In the genomic region with DNA sequence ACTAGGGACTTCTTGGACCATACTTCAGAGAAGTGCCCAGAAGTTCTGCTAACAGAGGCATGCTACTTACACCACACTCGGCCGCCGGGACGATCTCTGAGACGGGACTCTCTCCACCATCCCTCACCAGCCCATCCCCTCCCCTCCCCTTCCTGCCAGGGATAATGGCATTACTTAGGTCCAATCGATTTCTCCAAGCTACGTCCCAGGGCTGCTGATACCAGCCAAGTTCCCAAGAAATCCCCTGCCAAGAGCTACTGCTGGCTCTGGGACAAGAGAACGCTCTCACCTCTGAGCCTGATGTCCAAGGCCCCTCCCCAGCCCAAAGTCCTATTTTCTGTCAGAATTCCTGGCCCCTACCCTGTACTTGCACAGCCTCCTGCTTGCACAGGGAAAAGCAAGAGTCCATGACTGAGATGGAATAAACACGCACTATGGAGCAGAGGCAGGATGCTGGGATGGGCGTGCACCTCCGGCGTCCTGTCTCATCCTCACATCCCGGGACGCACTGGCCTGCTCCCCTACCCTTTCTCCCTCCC, we compare ENCODE assay signal across 19 cellular contexts. TPM values are rescaled to one million over a fixed set of nuclear protein-coding genes. Genes with fewer than 3 reads are reported as not detected.
DNase-seq lines count a peak whose midpoint lies in the region; ATAC-seq, FAIRE-seq and TF ChIP-seq lines count a peak whose summit lies in the region.
"Had no signal": no experiment of that assay in that cellular context is flagged by ENCODE, and none has a peak within 500 bp of the region (broad histone marks: within the 10 kb centered on the region; RNA-seq: fewer than 3 reads in every experiment).

No MANE protein-coding gene starts in this region.

- H3K9me1 ChIP-seq in K562 (ENCODE audit: control insufficient read depth, insufficient read depth, low read length): no peaks in the 10 kb centered on the region

- H3K9me3 ChIP-seq in K562 (replicated peaks; ENCODE audit: control insufficient read depth, insufficient read depth, low read depth, low read length) (no peaks in the 10 kb centered on the region), HepG2 (ENCODE audit: low read length) (no peaks in the 10 kb centered on the region)
- H3K9me3 ChIP-seq: BLaER1 treated with 17β-estradiol and CSF1 and Interleukin-3, amounts not matched to agents 10 nM and 100 nM had no signal

- no peak for FAIRE-seq in K562 (lab: Jason Lieb, UNC)
- FAIRE-seq in HepG2 (lab: Jason Lieb, UNC): peak; percentile 90
- FAIRE-seq: GM12892 had no signal

- H3K27me3 Mint-ChIP-seq in activated naive CD4-positive, alpha-beta T cell treated with anti-CD3 and anti-CD28 coated beads, Interleukin-2, amount 10 ng/mL, durations not matched to agents 7 days and 5 days: peaks cover 3% of the 10 kb centered on the region
- H3K27me3 Mint-ChIP-seq in activated CD8-positive, alpha-beta T cell treated with anti-CD3 and anti-CD28 coated beads, Interleukin-2, amount 10 ng/mL, durations not matched to agents 7 days and 5 days (ENCODE audit: low read depth): no peaks in the 10 kb centered on the region
- peaks cover 8% of the 10 kb centered on the region for H3K27me3 Mint-ChIP-seq in glutamatergic neuron (ENCODE audit: unreplicated experiment)

- intact Hi-C loops in K562 (cut with micrococcal nuclease): no loop called here
- intact Hi-C loops in HepG2 (cut with micrococcal nuclease; ENCODE audit: unreplicated experiment): loop anchor here (1.0 kb wide), 1 partner anchor 40 kb away; no protein-coding TSS in a partner anchor

- POLR2A ChIA-PET in K562 (lab: Yijun Ruan, JAX) (interaction anchor here (0.6 kb wide), 2 partner anchors 138 to 578 kb away, joined by 3 read pairs; no protein-coding TSS in a partner anchor), HepG2 (lab: Yijun Ruan, JAX) (interaction anchor here (1.0 to 1.5 kb wide), 2 partner anchors 36 to 43 kb away, joined by 3 to 6 read pairs; a partner anchor contains a TSS)
- POLR2A ChIA-PET in activated CD8-positive, alpha-beta T cell treated with anti-CD3 and anti-CD28 coated beads, Interleukin-2, amount 10 ng/mL, durations not matched to agents 7 days and 5 days (lab: Charles Lee): no interaction called here

- in situ Hi-C loops in K562 (cut with MboI) (no loop called here), HepG2 (cut with HindIII; ENCODE audit: extremely low pct_ligation_motif_present, low pct_unique_long_range_greater_than_20kb) (no loop called here)

- H3K27ac ChIP-seq in K562 (ENCODE audit: extremely low read depth, low read depth, low read length) (no peak overlapping the region), HepG2 (ENCODE audit: extremely low read length, insufficient read depth, low read length) (peak overlapping the region; percentile 45)
- H3K27ac ChIP-seq: BLaER1 treated with 17β-estradiol and CSF1 and Interleukin-3, amounts not matched to agents 10 nM and 100 nM; PC-9 had no signal

- H3K4me3 ChIP-seq in K562: no peak overlapping the region
- H3K4me3 ChIP-seq in HepG2 (replicated peaks in 1 of 3; ENCODE audit: insufficient read depth in 1 of 3, low read depth in 2 of 3, low read length in 3 of 3): no peak overlapping the region
- H3K4me3 ChIP-seq: BLaER1 treated with 17β-estradiol and CSF1 and Interleukin-3, amounts not matched to agents 10 nM and 100 nM; GM23338; PC-9 had no signal

- 90% methylated on average over 14 of the region's 14 CpGs for WGBS in K562 (ENCODE audit: insufficient coverage, low coverage, missing lambda C conversion rate)
- WGBS in HepG2 (ENCODE audit: low lambda C conversion rate): 20% methylated on average over 8 of the region's 14 CpGs

- no peak for DNase-seq in activated naive CD4-positive, alpha-beta T cell treated with anti-CD3 and anti-CD28 coated beads, Interleukin-2, amount 50 U/mL, for 72 hours (ENCODE audit: low spot score in 2 of 2)
- no peak for DNase-seq in activated naive CD4-positive, alpha-beta T cell treated with anti-CD3 and anti-CD28 coated beads, Interleukin-2, amount 10 ng/mL, durations not matched to agents 7 days and 5 days
- no peak for DNase-seq in K562 (ENCODE audit: extremely low read depth in 1 of 4, low spot score in 3 of 4)
- DNase-seq in HepG2 (ENCODE audit: low spot score): peak; percentile 80
- DNase-seq in stimulated activated effector memory CD8-positive, alpha-beta T cell treated with anti-CD3 and anti-CD28 coated beads, Interleukin-12 subunit alpha, Interleukin-12 subunit beta, amount 100 ng/mL, for 72 hours (ENCODE audit: low spot score in 2 of 2): no peak
- no peak for DNase-seq in activated CD8-positive, alpha-beta T cell treated with anti-CD3 and anti-CD28 coated beads, Interleukin-2, amount 10 ng/mL, durations not matched to agents 7 days and 5 days
- DNase-seq in hypothalamus (lab: John Stamatoyannopoulos, UW): no peak
- DNase-seq in glutamatergic neuron: no peak
- DNase-seq: DMS 273 treated with DMSO at 0.1 percent for 48 hours, KG1, NCI-H146, NCI-H2081, NCI-H2227 treated with DMSO at 0.1 percent for 48 hours, NCI-H524, PC-9 had no signal

- TF ChIP-seq CTCF in K562 (IDR thresholded peaks at IDR 0.05 in 2 of 3, conservative IDR thresholded peaks at IDR 0.05 in 1 of 3; ENCODE audit: insufficient read depth in 2 of 3, low read depth in 1 of 3, low read length in 3 of 3) (no peak), HepG2 (CRISPR knock-in tag; IDR thresholded peaks at IDR 0.05) (no peak), glutamatergic neuron (IDR thresholded peaks at IDR 0.05; ENCODE audit: partially characterized antibody, unreplicated experiment) (no peak)

- H3K9me3 Mint-ChIP-seq in activated naive CD4-positive, alpha-beta T cell treated with anti-CD3 and anti-CD28 coated beads, Interleukin-2, amount 50 U/mL, for 72 hours: no peaks in the 10 kb centered on the region
- H3K9me3 Mint-ChIP-seq in activated naive CD4-positive, alpha-beta T cell treated with anti-CD3 and anti-CD28 coated beads, Interleukin-2, amount 10 ng/mL, durations not matched to agents 7 days and 5 days: no peaks in the 10 kb centered on the region
- no peaks in the 10 kb centered on the region for H3K9me3 Mint-ChIP-seq in stimulated activated effector memory CD8-positive, alpha-beta T cell treated with anti-CD3 and anti-CD28 coated beads, Interleukin-12 subunit alpha, Interleukin-12 subunit beta, amount 100 ng/mL, for 72 hours
- H3K9me3 Mint-ChIP-seq in activated CD8-positive, alpha-beta T cell treated with anti-CD3 and anti-CD28 coated beads, Interleukin-2, amount 10 ng/mL, durations not matched to agents 7 days and 5 days (ENCODE audit: insufficient read depth): no peaks in the 10 kb centered on the region
- H3K9me3 Mint-ChIP-seq in glutamatergic neuron (ENCODE audit: unreplicated experiment): peaks cover 13% of the 10 kb centered on the region
- H3K9me3 Mint-ChIP-seq: GM23338 had no signal

- no peaks in the 10 kb centered on the region for H3K4me1 Mint-ChIP-seq in activated naive CD4-positive, alpha-beta T cell treated with anti-CD3 and anti-CD28 coated beads, Interleukin-2, amount 10 ng/mL, durations not matched to agents 7 days and 5 days
- peaks cover 9% of the 10 kb centered on the region for H3K4me1 Mint-ChIP-seq in stimulated activated effector memory CD8-positive, alpha-beta T cell treated with anti-CD3 and anti-CD28 coated beads, Interleukin-12 subunit alpha, Interleukin-12 subunit beta, amount 100 ng/mL, for 72 hours
- peaks cover 7% of the 10 kb centered on the region for H3K4me1 Mint-ChIP-seq in activated CD8-positive, alpha-beta T cell treated with anti-CD3 and anti-CD28 coated beads, Interleukin-2, amount 10 ng/mL, durations not matched to agents 7 days and 5 days (ENCODE audit: low read depth)
- H3K4me1 Mint-ChIP-seq in glutamatergic neuron (ENCODE audit: low read depth, unreplicated experiment): peaks cover 5% of the 10 kb centered on the region

- H3K9ac ChIP-seq in K562 (ENCODE audit: insufficient read depth in 1 of 2, low read depth in 2 of 2, low read length in 2 of 2) (peak overlapping the region in 1 of 2 experiments; percentile 78; a peak in 2 of 4 replicates), HepG2 (ENCODE audit: insufficient read depth, low read depth, low read length) (peak overlapping the region; percentile 0; the same call in 1 of the 2 replicates)

- H2AFZ ChIP-seq in K562 (ENCODE audit: low read depth, low read length) (no peak overlapping the region), HepG2 (ENCODE audit: low read length) (no peak overlapping the region)
- H2AFZ ChIP-seq: GM23338, PC-9 had no signal

- H3K79me2 ChIP-seq in K562 (ENCODE audit: control insufficient read depth, insufficient read depth, low read length): no peaks in the 10 kb centered on the region
- no peaks in the 10 kb centered on the region for H3K79me2 ChIP-seq in HepG2 (ENCODE audit: insufficient read depth, low read length)

- no peak for ATAC-seq in activated naive CD4-positive, alpha-beta T cell treated with anti-CD3 and anti-CD28 coated beads, Interleukin-2, amount 50 U/mL, for 72 hours
- ATAC-seq in K562 (no peak), HepG2 (peak; percentile 94)
- no peak for ATAC-seq in stimulated activated effector memory CD8-positive, alpha-beta T cell treated with anti-CD3 and anti-CD28 coated beads, Interleukin-12 subunit alpha, Interleukin-12 subunit beta, amount 100 ng/mL, for 72 hours
- no peak for ATAC-seq in activated CD8-positive, alpha-beta T cell treated with anti-CD3 and anti-CD28 coated beads, Interleukin-2, amount 10 ng/mL, durations not matched to agents 7 days and 5 days
- ATAC-seq: GM23338 had no signal

- H3K36me3 ChIP-seq in K562 (ENCODE audit: control insufficient read depth, insufficient read depth, low read length) (no peaks in the 10 kb centered on the region), HepG2 (replicated peaks in 1 of 2; ENCODE audit: control insufficient read depth in 1 of 2, insufficient read depth in 2 of 2, low read length in 2 of 2) (peaks cover 16 to 35% of the 10 kb centered on the region in 2 experiments; a peak in 4 of 5 replicates)
- H3K36me3 ChIP-seq: BLaER1 treated with 17β-estradiol and CSF1 and Interleukin-3, amounts not matched to agents 10 nM and 100 nM had no signal

- no peak overlapping the region for H3K4me3 Mint-ChIP-seq in activated naive CD4-positive, alpha-beta T cell treated with anti-CD3 and anti-CD28 coated beads, Interleukin-2, amount 10 ng/mL, durations not matched to agents 7 days and 5 days
- H3K4me3 Mint-ChIP-seq in stimulated activated effector memory CD8-positive, alpha-beta T cell treated with anti-CD3 and anti-CD28 coated beads, Interleukin-12 subunit alpha, Interleukin-12 subunit beta, amount 100 ng/mL, for 72 hours: no peak overlapping the region
- no peak overlapping the region for H3K4me3 Mint-ChIP-seq in activated CD8-positive, alpha-beta T cell treated with anti-CD3 and anti-CD28 coated beads, Interleukin-2, amount 10 ng/mL, durations not matched to agents 7 days and 5 days
- no peak overlapping the region for H3K4me3 Mint-ChIP-seq in glutamatergic neuron (ENCODE audit: unreplicated experiment)
- H3K4me3 Mint-ChIP-seq: GM23338 had no signal

- H3K4me1 ChIP-seq in K562 (replicated peaks in 1 of 2; ENCODE audit: control insufficient read depth in 2 of 2, insufficient read depth in 2 of 2, low read length in 2 of 2) (peaks cover 39 to 45% of the 10 kb centered on the region in 2 experiments), HepG2 (ENCODE audit: insufficient read depth, low read length) (peaks cover 37% of the 10 kb centered on the region)

- CTCF ChIA-PET in activated naive CD4-positive, alpha-beta T cell treated with anti-CD3 and anti-CD28 coated beads, Interleukin-2, amount 10 ng/mL, durations not matched to agents 7 days and 5 days (lab: Charles Lee): no interaction called here
- CTCF ChIA-PET in K562 (lab: Yijun Ruan, JAX; ENCODE audit: low intra/inter-chr PET ratio) (no interaction called here), HepG2 (lab: Yijun Ruan, JAX; ENCODE audit: low intra/inter-chr PET ratio, low total read pairs) (no interaction called here)
- CTCF ChIA-PET in activated CD8-positive, alpha-beta T cell treated with anti-CD3 and anti-CD28 coated beads, Interleukin-2, amount 10 ng/mL, durations not matched to agents 7 days and 5 days (lab: Charles Lee): no interaction called here

- H3K4me2 ChIP-seq in K562 (ENCODE audit: insufficient read depth, low read length) (no peak overlapping the region), HepG2 (ENCODE audit: low read depth, low read length) (peak overlapping the region; percentile 41)
- H3K4me2 ChIP-seq: GM23338, PC-9 had no signal

- TF ChIP-seq EP300 in K562 (IDR thresholded peaks at IDR 0.05; ENCODE audit: low read length) (no peak), HepG2 (IDR thresholded peaks at IDR 0.05; ENCODE audit: low read depth in 2 of 2, low read length in 2 of 2) (peak in 1 of 2 experiments; percentile 9; a peak in 1 of 4 replicates), HepG2 (CRISPR knock-in tag; IDR thresholded peaks at IDR 0.05; ENCODE audit: borderline replicate concordance) (no peak)

- H3K36me3 Mint-ChIP-seq in activated naive CD4-positive, alpha-beta T cell treated with anti-CD3 and anti-CD28 coated beads, Interleukin-2, amount 50 U/mL, for 72 hours: no peaks in the 10 kb centered on the region
- no peaks in the 10 kb centered on the region for H3K36me3 Mint-ChIP-seq in activated naive CD4-positive, alpha-beta T cell treated with anti-CD3 and anti-CD28 coated beads, Interleukin-2, amount 10 ng/mL, durations not matched to agents 7 days and 5 days
- no peaks in the 10 kb centered on the region for H3K36me3 Mint-ChIP-seq in stimulated activated effector memory CD8-positive, alpha-beta T cell treated with anti-CD3 and anti-CD28 coated beads, Interleukin-12 subunit alpha, Interleukin-12 subunit beta, amount 100 ng/mL, for 72 hours
- no peaks in the 10 kb centered on the region for H3K36me3 Mint-ChIP-seq in activated CD8-positive, alpha-beta T cell treated with anti-CD3 and anti-CD28 coated beads, Interleukin-2, amount 10 ng/mL, durations not matched to agents 7 days and 5 days (ENCODE audit: low read depth)
- H3K36me3 Mint-ChIP-seq in glutamatergic neuron (ENCODE audit: unreplicated experiment): peaks cover 4% of the 10 kb centered on the region

- H3K27me3 ChIP-seq in K562 (ENCODE audit: control insufficient read depth in 2 of 2, insufficient read depth in 2 of 2, low read length in 2 of 2) (no peaks in the 10 kb centered on the region), HepG2 (ENCODE audit: control insufficient read depth in 1 of 2, insufficient read depth in 2 of 2, low read length in 2 of 2) (no peaks in the 10 kb centered on the region)
- H3K27me3 ChIP-seq: BLaER1 treated with 17β-estradiol and CSF1 and Interleukin-3, amounts not matched to agents 10 nM and 100 nM had no signal

- BruUV-seq in K562 (replicated peaks; lab: Mats Ljungman, UMichigan): no TSS peak
- BruUV-seq in HepG2 (replicated peaks; lab: Mats Ljungman, UMichigan): no TSS peak

- H4K20me1 ChIP-seq in K562 (replicated peaks; ENCODE audit: control insufficient read depth, insufficient read depth, low read length): no peaks in the 10 kb centered on the region
- H4K20me1 ChIP-seq in HepG2 (ENCODE audit: insufficient read depth, low read length): peaks cover 15% of the 10 kb centered on the region; the same call in 1 of the 2 replicates

- TF ChIP-seq RAD21 in K562 (CRISPR knock-in tag; conservative IDR thresholded peaks at IDR 0.05 in 1 of 2, IDR thresholded peaks at IDR 0.05 in 1 of 2): no peak
- no peak for TF ChIP-seq RAD21 in HepG2 (CRISPR knock-in tag; IDR thresholded peaks at IDR 0.05)

- H3K27ac Mint-ChIP-seq in activated naive CD4-positive, alpha-beta T cell treated with anti-CD3 and anti-CD28 coated beads, Interleukin-2, amount 50 U/mL, for 72 hours: peak overlapping the region; percentile 36 to 44
- no peak overlapping the region for H3K27ac Mint-ChIP-seq in activated naive CD4-positive, alpha-beta T cell treated with anti-CD3 and anti-CD28 coated beads, Interleukin-2, amount 10 ng/mL, durations not matched to agents 7 days and 5 days
- H3K27ac Mint-ChIP-seq in stimulated activated effector memory CD8-positive, alpha-beta T cell treated with anti-CD3 and anti-CD28 coated beads, Interleukin-12 subunit alpha, Interleukin-12 subunit beta, amount 100 ng/mL, for 72 hours: peak overlapping the region; percentile 74
- no peak overlapping the region for H3K27ac Mint-ChIP-seq in activated CD8-positive, alpha-beta T cell treated with anti-CD3 and anti-CD28 coated beads, Interleukin-2, amount 10 ng/mL, durations not matched to agents 7 days and 5 days
- no peak overlapping the region for H3K27ac Mint-ChIP-seq in glutamatergic neuron (ENCODE audit: unreplicated experiment)

- no peak for TF ChIP-seq POLR2A in K562 (conservative IDR thresholded peaks at IDR 0.05)
- TF ChIP-seq POLR2A in HepG2 (IDR thresholded peaks at IDR 0.05; ENCODE audit: insufficient read depth in 1 of 2, low read depth in 2 of 2, low read length in 2 of 2): no peak

RNA-seq across cellular contexts. Expression of a gene that starts 42.7 kb away (rescaled TPM):
- total RNA-seq in activated naive CD4-positive, alpha-beta T cell treated with anti-CD3 and anti-CD28 coated beads, Interleukin-2, amount 50 U/mL, for 72 hours: 10 to 100 TPM; 13.4 to 22.7 TPM
- total RNA-seq in K562 (2011; cell fraction: chromatin; rRNA removed; ENCODE audit: low replicate concordance): 57.8 and 141 TPM in 2 replicates
- total RNA-seq in K562 (2011; cell fraction: nucleolus; rRNA removed): 58.7 and 66.9 TPM in 2 replicates
- 57.6 and 71.8 TPM in 2 replicates for total RNA-seq in K562 (2011; cell fraction: nucleoplasm; rRNA removed)
- 9.8 and 14.2 TPM in 2 replicates for total RNA-seq in K562 (2014; rRNA removed)
- 2.8 and 2.9 TPM in 2 replicates for total RNA-seq in K562 (2014; rRNA removed; fragmentation: Illumina TruSeq; extraction: Trizol)
- 6.1 and 6.5 TPM in 2 replicates for total RNA-seq in K562 (2015; rRNA removed; fragmentation: Illumina TruSeq; extraction: Trizol)
- total RNA-seq in K562 (2021): 19.0 and 27.3 TPM in 2 replicates
- polyA plus RNA-seq in K562 (2011; rRNA removed): 8.0 and 11.8 TPM in 2 replicates
- 7.2 and 13.1 TPM in 2 replicates for polyA plus RNA-seq in K562 (2011; cell fraction: cytosol; rRNA removed)
- 47.6 and 80.4 TPM in 2 replicates for polyA plus RNA-seq in K562 (2011; cell fraction: nucleus; rRNA removed)
- polyA plus RNA-seq in K562 (2012): 11.7 and 25.1 TPM in 2 replicates
- 8.7 and 11.9 TPM in 2 replicates for polyA plus RNA-seq in K562 (2014; fragmentation: Illumina TruSeq; extraction: Trizol)
- polyA plus RNA-seq in K562 (2014; fragmentation: Nextera tagmentation; extraction: Ambion mirVana): under 1 TPM; 0.32 to 0.41 TPM
- 17.0 and 20.4 TPM in 2 replicates for polyA plus RNA-seq in K562 (2014; rRNA removed)
- 4.6 and 5.0 TPM in 2 replicates for polyA minus RNA-seq in K562 (2011; rRNA and poly(A)+ RNA removed)
- polyA minus RNA-seq in K562 (2011; cell fraction: cytosol; rRNA and poly(A)+ RNA removed): 7.2 and 15.1 TPM in 2 replicates
- 18.5 and 19.8 TPM in 2 replicates for polyA minus RNA-seq in K562 (2011; cell fraction: nucleus; rRNA and poly(A)+ RNA removed)
- total RNA-seq in HepG2 (2016; rRNA removed; fragmentation: Illumina TruSeq; extraction: Trizol): 35.8 and 67.5 TPM in 2 replicates
- 24.1 and 26.9 TPM in 2 replicates for total RNA-seq in HepG2 (2016; cell fraction: cytosol; rRNA removed; fragmentation: Illumina TruSeq; extraction: Trizol; ENCODE audit: low read depth)
- total RNA-seq in HepG2 (2016; cell fraction: insoluble cytoplasmic fraction; rRNA removed; fragmentation: Illumina TruSeq; extraction: Trizol): 31.0 and 63.9 TPM in 2 replicates
- 48.4 and 52.8 TPM in 2 replicates for total RNA-seq in HepG2 (2016; cell fraction: membrane; rRNA removed; fragmentation: Illumina TruSeq; extraction: Trizol)
- total RNA-seq in HepG2 (2016; cell fraction: nucleus; rRNA removed; fragmentation: Illumina TruSeq; extraction: Trizol): 82.9 and 86.5 TPM in 2 replicates
- polyA plus RNA-seq in HepG2 (2011; rRNA removed): 55.0 and 55.2 TPM in 2 replicates
- polyA plus RNA-seq in HepG2 (2011; cell fraction: cytosol; rRNA removed): 19.4 and 33.8 TPM in 2 replicates
- 229 and 337 TPM in 2 replicates for polyA plus RNA-seq in HepG2 (2011; cell fraction: nucleus; rRNA removed)
- 36.3 and 37.7 TPM in 2 replicates for polyA plus RNA-seq in HepG2 (2012)
- 14.1 and 14.2 TPM in 2 replicates for polyA plus RNA-seq in HepG2 (2016; cell fraction: cytosol; fragmentation: Illumina TruSeq; extraction: Trizol; ENCODE audit: low read depth)
- 33.8 and 39.1 TPM in 2 replicates for polyA plus RNA-seq in HepG2 (2016; cell fraction: insoluble cytoplasmic fraction; fragmentation: Illumina TruSeq; extraction: Trizol; ENCODE audit: low read depth)
- 33.4 and 35.7 TPM in 2 replicates for polyA plus RNA-seq in HepG2 (2016; cell fraction: membrane; fragmentation: Illumina TruSeq; extraction: Trizol; ENCODE audit: low read depth)
- polyA plus RNA-seq in HepG2 (2016; cell fraction: nucleus; fragmentation: Illumina TruSeq; extraction: Trizol; ENCODE audit: insufficient read depth, low read depth): 217 and 242 TPM in 2 replicates
- polyA minus RNA-seq in HepG2 (2011; rRNA and poly(A)+ RNA removed; ENCODE audit: low replicate concordance): 39.6 and 88.9 TPM in 2 replicates
- polyA minus RNA-seq in HepG2 (2011; cell fraction: cytosol; rRNA and poly(A)+ RNA removed): 23.0 and 24.3 TPM in 2 replicates
- 51.5 and 67.3 TPM in 2 replicates for polyA minus RNA-seq in HepG2 (2011; cell fraction: nucleus; rRNA and poly(A)+ RNA removed)
- total RNA-seq in activated CD8-positive, alpha-beta T cell treated with anti-CD3 and anti-CD28 coated beads, Interleukin-2, amount 10 ng/mL, durations not matched to agents 7 days and 5 days: 10 to 100 TPM; 23.1 to 26.6 TPM
- 147 TPM for total RNA-seq in glutamatergic neuron (ENCODE audit: unreplicated experiment)

RNA-seq across cellular contexts. Expression of a gene that starts 50.0 kb away (rescaled TPM):
- total RNA-seq in activated naive CD4-positive, alpha-beta T cell treated with anti-CD3 and anti-CD28 coated beads, Interleukin-2, amount 50 U/mL, for 72 hours: under 1 TPM in 1 of 2 donors, not detected in 1; 0.89 TPM
- total RNA-seq in K562 (2011; cell fraction: chromatin; rRNA removed; ENCODE audit: low replicate concordance): not detected in 2 replicates
- not detected in 2 replicates for total RNA-seq in K562 (2011; cell fraction: nucleolus; rRNA removed)
- not detected in 2 replicates for total RNA-seq in K562 (2011; cell fraction: nucleoplasm; rRNA removed)
- total RNA-seq in K562 (2014; rRNA removed) (not detected in 2 replicates), K562 (2014; rRNA removed; fragmentation: Illumina TruSeq; extraction: Trizol) (not detected in 2 replicates), K562 (2015; rRNA removed; fragmentation: Illumina TruSeq; extraction: Trizol) (not detected in 2 replicates), K562 (2021) (not detected in 2 replicates), HepG2 (2016; rRNA removed; fragmentation: Illumina TruSeq; extraction: Trizol) (not detected in 2 replicates), glutamatergic neuron (ENCODE audit: unreplicated experiment) (41.4 TPM)
- polyA plus RNA-seq in K562 (2011; rRNA removed) (not detected in 2 replicates), K562 (2014; fragmentation: Illumina TruSeq; extraction: Trizol) (not detected in 2 replicates), K562 (2014; fragmentation: Nextera tagmentation; extraction: Ambion mirVana) (not detected), K562 (2014; rRNA removed) (not detected in 2 replicates), HepG2 (2011; rRNA removed) (not detected in 2 replicates)
- polyA plus RNA-seq in K562 (2011; cell fraction: cytosol; rRNA removed): not detected in 2 replicates
- polyA plus RNA-seq in K562 (2011; cell fraction: nucleus; rRNA removed): not detected in 2 replicates
- 0.05 and 0.10 TPM in 2 replicates for polyA plus RNA-seq in K562 (2012)
- not detected in 2 replicates for polyA minus RNA-seq in K562 (2011; rRNA and poly(A)+ RNA removed)
- polyA minus RNA-seq in K562 (2011; cell fraction: cytosol; rRNA and poly(A)+ RNA removed): 1.5 TPM in 1 of 2 replicates, not detected in the other
- polyA minus RNA-seq in K562 (2011; cell fraction: nucleus; rRNA and poly(A)+ RNA removed): not detected in 2 replicates
- total RNA-seq in HepG2 (2016; cell fraction: cytosol; rRNA removed; fragmentation: Illumina TruSeq; extraction: Trizol; ENCODE audit: low read depth): not detected in 2 replicates
- not detected in 2 replicates for total RNA-seq in HepG2 (2016; cell fraction: insoluble cytoplasmic fraction; rRNA removed; fragmentation: Illumina TruSeq; extraction: Trizol)
- not detected in 2 replicates for total RNA-seq in HepG2 (2016; cell fraction: membrane; rRNA removed; fragmentation: Illumina TruSeq; extraction: Trizol)
- not detected in 2 replicates for total RNA-seq in HepG2 (2016; cell fraction: nucleus; rRNA removed; fragmentation: Illumina TruSeq; extraction: Trizol)
- 0.03 TPM in 1 of 2 replicates, not detected in the other for polyA plus RNA-seq in HepG2 (2011; cell fraction: cytosol; rRNA removed)
- polyA plus RNA-seq in HepG2 (2011; cell fraction: nucleus; rRNA removed): 0.10 and 0.14 TPM in 2 replicates
- 0.12 TPM in 1 of 2 replicates, not detected in the other for polyA plus RNA-seq in HepG2 (2012)
- polyA plus RNA-seq in HepG2 (2016; cell fraction: cytosol; fragmentation: Illumina TruSeq; extraction: Trizol; ENCODE audit: low read depth): not detected in 2 replicates
- not detected in 2 replicates for polyA plus RNA-seq in HepG2 (2016; cell fraction: insoluble cytoplasmic fraction; fragmentation: Illumina TruSeq; extraction: Trizol; ENCODE audit: low read depth)
- polyA plus RNA-seq in HepG2 (2016; cell fraction: membrane; fragmentation: Illumina TruSeq; extraction: Trizol; ENCODE audit: low read depth): not detected in 2 replicates
- polyA plus RNA-seq in HepG2 (2016; cell fraction: nucleus; fragmentation: Illumina TruSeq; extraction: Trizol; ENCODE audit: insufficient read depth, low read depth): 1.3 TPM in 1 of 2 replicates, not detected in the other
- polyA minus RNA-seq in HepG2 (2011; rRNA and poly(A)+ RNA removed; ENCODE audit: low replicate concordance): 9.7 TPM in 1 of 2 replicates, not detected in the other
- polyA minus RNA-seq in HepG2 (2011; cell fraction: cytosol; rRNA and poly(A)+ RNA removed): 0.70 TPM in 1 of 2 replicates, not detected in the other
- polyA minus RNA-seq in HepG2 (2011; cell fraction: nucleus; rRNA and poly(A)+ RNA removed): 0.64 TPM in 1 of 2 replicates, not detected in the other
- under 1 TPM; 0.26 to 0.31 TPM for total RNA-seq in activated CD8-positive, alpha-beta T cell treated with anti-CD3 and anti-CD28 coated beads, Interleukin-2, amount 10 ng/mL, durations not matched to agents 7 days and 5 days
- total RNA-seq: A172 had no signal

Comparison
In these comparisons a context has a peak if more than half of its experiments do, and no peak if none do; other contexts are left out.
1. H3K27ac Mint-ChIP-seq: peak in activated naive CD4-positive, alpha-beta T cell treated with anti-CD3 and anti-CD28 coated beads, Interleukin-2, amount 50 U/mL, for 72 hours (2 of 2) and stimulated activated effector memory CD8-positive, alpha-beta T cell treated with anti-CD3 and anti-CD28 coated beads, Interleukin-12 subunit alpha, Interleukin-12 subunit beta, amount 100 ng/mL, for 72 hours (single experiment); none in activated naive CD4-positive, alpha-beta T cell treated with anti-CD3 and anti-CD28 coated beads, Interleukin-2, amount 10 ng/mL, durations not matched to agents 7 days and 5 days (single experiment), activated CD8-positive, alpha-beta T cell treated with anti-CD3 and anti-CD28 coated beads, Interleukin-2, amount 10 ng/mL, durations not matched to agents 7 days and 5 days (single experiment) and glutamatergic neuron (single experiment).
2. RNA of a gene that starts 50.0 kb away (total RNA-seq): 41.4 TPM in glutamatergic neuron (single experiment); 0.89 TPM in activated naive CD4-positive, alpha-beta T cell treated with anti-CD3 and anti-CD28 coated beads, Interleukin-2, amount 50 U/mL, for 72 hours, 0.26 to 0.31 TPM in activated CD8-positive, alpha-beta T cell treated with anti-CD3 and anti-CD28 coated beads, Interleukin-2, amount 10 ng/mL, durations not matched to agents 7 days and 5 days, not detected in HepG2 and not detected in K562; every median in the first group is over 10 times any median in the second.